ENCODE assay signal across 23 cellular contexts in the genomic region with DNA sequence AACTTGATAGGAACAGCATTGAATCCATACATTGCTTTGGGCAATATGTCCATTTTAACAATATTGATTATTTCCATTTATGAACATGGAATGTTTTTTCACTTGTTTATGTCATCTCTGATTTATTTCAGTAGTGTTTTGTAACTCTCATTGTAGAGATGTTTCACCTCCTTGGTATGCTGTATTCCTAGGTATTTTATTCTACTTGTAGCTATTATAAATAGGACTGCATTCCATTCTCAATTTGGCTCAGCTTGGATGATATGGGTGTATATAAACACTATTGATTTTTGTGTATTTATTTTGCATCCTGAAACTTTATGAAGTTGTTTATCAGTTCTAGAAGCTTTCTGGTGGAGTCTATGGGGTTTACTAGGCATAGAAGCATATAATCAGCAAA.
DNase-seq lines count a peak whose midpoint lies in the region; ATAC-seq, FAIRE-seq and TF ChIP-seq lines count a peak whose summit lies in the region.
"Had no signal": no experiment of that assay in that cellular context is flagged by ENCODE, and none has a peak within 500 bp of the region (broad histone marks: within the 10 kb centered on the region; RNA-seq: fewer than 3 reads in every experiment).

No MANE protein-coding gene starts in this region.

- no peaks in the 10 kb centered on the region for H3K36me3 Mint-ChIP-seq in astrocyte (ENCODE audit: low read depth, unreplicated experiment)
- no peaks in the 10 kb centered on the region for H3K36me3 Mint-ChIP-seq in CD4-positive, alpha-beta memory T cell
- H3K36me3 Mint-ChIP-seq in CD4-positive, alpha-beta T cell (ENCODE audit: low read depth), result no peaks in the 10 kb centered on the region
- no peaks in the 10 kb centered on the region for H3K36me3 Mint-ChIP-seq in activated CD4-positive, alpha-beta memory T cell treated with anti-CD3 and anti-CD28 coated beads, Interleukin-2, amount 10 ng/mL, durations not matched to agents 7 days and 5 days (ENCODE audit: low read depth)
- H3K36me3 Mint-ChIP-seq: CD4-positive, CD25-positive, alpha-beta regulatory T cell; IgD-negative memory B cell had no signal

- TF ChIP-seq CTCF in astrocyte (IDR thresholded peaks at IDR 0.05; ENCODE audit: insufficient read depth, low read depth, low read length), result no peak
- TF ChIP-seq CTCF in CD4-positive, alpha-beta T cell (IDR thresholded peaks at IDR 0.05), result no peak

- H3K4me1 Mint-ChIP-seq in astrocyte (ENCODE audit: low read depth, unreplicated experiment), result no peaks in the 10 kb centered on the region
- H3K4me1 Mint-ChIP-seq in CD4-positive, alpha-beta memory T cell, result no peaks in the 10 kb centered on the region
- H3K4me1 Mint-ChIP-seq in CD4-positive, alpha-beta T cell (ENCODE audit: low read depth), result no peaks in the 10 kb centered on the region
- H3K4me1 Mint-ChIP-seq in activated CD4-positive, alpha-beta memory T cell treated with anti-CD3 and anti-CD28 coated beads, Interleukin-2, amount 10 ng/mL, durations not matched to agents 7 days and 5 days, result no peaks in the 10 kb centered on the region
- H3K4me1 Mint-ChIP-seq: CD4-positive, CD25-positive, alpha-beta regulatory T cell; GM23338; IgD-negative memory B cell had no signal

- no peak overlapping the region for H3K27ac ChIP-seq in astrocyte (ENCODE audit: low read depth, low read length)
- H3K27ac ChIP-seq in epithelial cell of prostate, result peak overlapping the region; percentile 42
- H3K27ac ChIP-seq in CD4-positive, alpha-beta memory T cell (ENCODE audit: low read depth, low read length), result no peak overlapping the region
- H3K27ac ChIP-seq in CD4-positive, alpha-beta T cell (ENCODE audit: low read depth, low read length), result no peak overlapping the region

- FAIRE-seq in astrocyte (lab: Jason Lieb, UNC), result no peak
- FAIRE-seq: A204.1, GM12892, GM18507 had no signal

- ATAC-seq in CD4-positive, alpha-beta T cell (ENCODE audit: poor library complexity), result no peak
- ATAC-seq: GM23338, HCT116, HepG2 had no signal

- intact Hi-C loops in CD4-positive, alpha-beta memory T cell (cut with micrococcal nuclease), result no loop called here
- intact Hi-C loops in CD4-positive, alpha-beta T cell (cut with DNase I, micrococcal nuclease), result no loop called here

- no peaks in the 10 kb centered on the region for H3K79me2 ChIP-seq in astrocyte (ENCODE audit: insufficient read depth, low read length)

- POLR2A ChIA-PET in CD4-positive, alpha-beta memory T cell (lab: Charles Lee; ENCODE audit: partially characterized antibody), result no interaction called here
- POLR2A ChIA-PET in CD4-positive, alpha-beta T cell (lab: Charles Lee), result no interaction called here
- POLR2A ChIA-PET in activated CD4-positive, alpha-beta memory T cell treated with anti-CD3 and anti-CD28 coated beads, Interleukin-2, amount 10 ng/mL, durations not matched to agents 7 days and 5 days (lab: Charles Lee), result no interaction called here

- H3K27ac Mint-ChIP-seq in astrocyte (ENCODE audit: unreplicated experiment), result no peak overlapping the region
- H3K27ac Mint-ChIP-seq in CD4-positive, alpha-beta memory T cell, result no peak overlapping the region
- H3K27ac Mint-ChIP-seq in CD4-positive, alpha-beta T cell, result no peak overlapping the region
- H3K27ac Mint-ChIP-seq in activated CD4-positive, alpha-beta memory T cell treated with anti-CD3 and anti-CD28 coated beads, Interleukin-2, amount 10 ng/mL, durations not matched to agents 7 days and 5 days, result no peak overlapping the region
- H3K27ac Mint-ChIP-seq: CD4-positive, CD25-positive, alpha-beta regulatory T cell; GM23338; HFFc6; IgD-negative memory B cell had no signal

- H3K9me3 Mint-ChIP-seq in astrocyte (ENCODE audit: unreplicated experiment), result peaks cover 5% of the 10 kb centered on the region
- H3K9me3 Mint-ChIP-seq in CD4-positive, alpha-beta memory T cell, result peaks cover 3 to 12% (median 8%) of the 10 kb centered on the region in 8 donors
- peaks cover 19% of the 10 kb centered on the region for H3K9me3 Mint-ChIP-seq in CD4-positive, alpha-beta T cell
- peaks cover 6% of the 10 kb centered on the region for H3K9me3 Mint-ChIP-seq in activated CD4-positive, alpha-beta memory T cell treated with anti-CD3 and anti-CD28 coated beads, Interleukin-2, amount 10 ng/mL, durations not matched to agents 7 days and 5 days

- no peak overlapping the region for H3K4me2 ChIP-seq in astrocyte (ENCODE audit: low read length)
- H3K4me2 ChIP-seq: GM23338 had no signal

- no peak overlapping the region for H3K9ac ChIP-seq in astrocyte (ENCODE audit: low read length)

- no peak overlapping the region for H3K4me3 Mint-ChIP-seq in astrocyte (ENCODE audit: unreplicated experiment)
- no peak overlapping the region for H3K4me3 Mint-ChIP-seq in CD4-positive, alpha-beta memory T cell
- H3K4me3 Mint-ChIP-seq in CD4-positive, alpha-beta T cell, result no peak overlapping the region
- H3K4me3 Mint-ChIP-seq in activated CD4-positive, alpha-beta memory T cell treated with anti-CD3 and anti-CD28 coated beads, Interleukin-2, amount 10 ng/mL, durations not matched to agents 7 days and 5 days, result no peak overlapping the region
- H3K4me3 Mint-ChIP-seq: CD4-positive, CD25-positive, alpha-beta regulatory T cell; GM23338; HFFc6; IgD-negative memory B cell had no signal

- no peaks in the 10 kb centered on the region for H3K9me3 ChIP-seq in astrocyte (ENCODE audit: insufficient read depth, low read depth, low read length)
- no peaks in the 10 kb centered on the region for H3K9me3 ChIP-seq in CD4-positive, alpha-beta memory T cell (ENCODE audit: control insufficient read depth in 1 of 2, low read length in 2 of 2)
- H3K9me3 ChIP-seq in CD4-positive, alpha-beta T cell (ENCODE audit: control insufficient read depth, low read length), result no peaks in the 10 kb centered on the region
- H3K9me3 ChIP-seq: BE2C had no signal

- H3K4me3 ChIP-seq in astrocyte (ENCODE audit: insufficient read depth, low read depth, low read length), result no peak overlapping the region
- H3K4me3 ChIP-seq in CD4-positive, alpha-beta memory T cell (ENCODE audit: low read length in 2 of 2), result no peak overlapping the region
- H3K4me3 ChIP-seq: GM23338 had no signal

- DNase-seq in M059J (ENCODE audit: low read depth), result peak; percentile 35
- DNase-seq in astrocyte (ENCODE audit: low read depth), result peak; percentile 27
- DNase-seq in epithelial cell of prostate (ENCODE audit: low read depth, low spot score), result no peak
- no peak for DNase-seq in CD4-positive, alpha-beta memory T cell
- no peak for DNase-seq in CD4-positive, alpha-beta T cell
- no peak for DNase-seq in activated CD4-positive, alpha-beta memory T cell treated with anti-CD3 and anti-CD28 coated beads, Interleukin-2, amount 10 ng/mL, durations not matched to agents 7 days and 5 days
- no peak for DNase-seq in stimulated activated CD4-positive, alpha-beta T cell treated with anti-CD3 and anti-CD28 coated beads, Interleukin-15, amount 100 ng/mL, for 24 hours
- DNase-seq: ACHN; BE2C; C1 segment of cervical spinal cord; CD4-positive, CD25-positive, alpha-beta regulatory T cell; DMS153; DMS79; GDM1; H7; HFFc6 had no signal

- no peaks in the 10 kb centered on the region for H4K20me1 ChIP-seq in astrocyte (ENCODE audit: insufficient read depth, low read length)

- H3K27me3 Mint-ChIP-seq in astrocyte (ENCODE audit: low read depth, unreplicated experiment), result no peaks in the 10 kb centered on the region
- H3K27me3 Mint-ChIP-seq in CD4-positive, alpha-beta memory T cell, result no peaks in the 10 kb centered on the region
- no peaks in the 10 kb centered on the region for H3K27me3 Mint-ChIP-seq in CD4-positive, alpha-beta T cell
- no peaks in the 10 kb centered on the region for H3K27me3 Mint-ChIP-seq in activated CD4-positive, alpha-beta memory T cell treated with anti-CD3 and anti-CD28 coated beads, Interleukin-2, amount 10 ng/mL, durations not matched to agents 7 days and 5 days
- H3K27me3 Mint-ChIP-seq: CD4-positive, CD25-positive, alpha-beta regulatory T cell; IgD-negative memory B cell had no signal

- H3K27me3 ChIP-seq in astrocyte (ENCODE audit: insufficient read depth, low read length), result no peaks in the 10 kb centered on the region
- no peaks in the 10 kb centered on the region for H3K27me3 ChIP-seq in CD4-positive, alpha-beta memory T cell (ENCODE audit: insufficient read depth, low read length)
- H3K27me3 ChIP-seq in CD4-positive, alpha-beta T cell (ENCODE audit: control insufficient read depth, insufficient read depth, low read length), result no peaks in the 10 kb centered on the region
- H3K27me3 ChIP-seq: BE2C had no signal

- H3K36me3 ChIP-seq in astrocyte (ENCODE audit: insufficient read depth, low read length), result no peaks in the 10 kb centered on the region
- no peaks in the 10 kb centered on the region for H3K36me3 ChIP-seq in CD4-positive, alpha-beta memory T cell (ENCODE audit: insufficient read depth, low read length)
- H3K36me3 ChIP-seq: BE2C had no signal

- no peak overlapping the region for H2AFZ ChIP-seq in astrocyte (ENCODE audit: low read depth, low read length)
- H2AFZ ChIP-seq: GM23338 had no signal

- CTCF ChIA-PET in CD4-positive, alpha-beta memory T cell (lab: Charles Lee; ENCODE audit: partially characterized antibody), result no interaction called here
- CTCF ChIA-PET in CD4-positive, alpha-beta T cell (lab: Charles Lee), result no interaction called here
- CTCF ChIA-PET in activated CD4-positive, alpha-beta memory T cell treated with anti-CD3 and anti-CD28 coated beads, Interleukin-2, amount 10 ng/mL, durations not matched to agents 7 days and 5 days (lab: Charles Lee), result no interaction called here

- H3K4me1 ChIP-seq in astrocyte (ENCODE audit: insufficient read depth, low read length), result no peaks in the 10 kb centered on the region
- H3K4me1 ChIP-seq in CD4-positive, alpha-beta memory T cell (ENCODE audit: insufficient read depth, low read length), result no peaks in the 10 kb centered on the region
- H3K4me1 ChIP-seq: BE2C had no signal

Comparison
In these comparisons a context has a peak if more than half of its experiments do, and no peak if none do; other contexts are left out.
1. DNase-seq: peak in M059J (single experiment) and astrocyte (single experiment); none in epithelial cell of prostate (single experiment), CD4-positive, alpha-beta memory T cell (0 of 5), CD4-positive, alpha-beta T cell (0 of 10), activated CD4-positive, alpha-beta memory T cell treated with anti-CD3 and anti-CD28 coated beads, Interleukin-2, amount 10 ng/mL, durations not matched to agents 7 days and 5 days (single experiment) and stimulated activated CD4-positive, alpha-beta T cell treated with anti-CD3 and anti-CD28 coated beads, Interleukin-15, amount 100 ng/mL, for 24 hours (single experiment).